In genomic region chr14:90381999-90382451, GRCh38 we compare ENCODE assay signal across 8 cellular contexts. TPM values are rescaled to one million over a fixed set of nuclear protein-coding genes. Genes with fewer than 3 reads are reported as not detected.
DNase-seq lines count a peak whose midpoint lies in the region; ATAC-seq, FAIRE-seq and TF ChIP-seq lines count a peak whose summit lies in the region.

No MANE protein-coding gene starts in this region.

- intact Hi-C loops in pancreas (cut with DNase I): no loop called here

- no peaks in the 10 kb centered on the region for H3K27me3 ChIP-seq in BE2C
- peaks cover 6% of the 10 kb centered on the region; the same call in 1 of the 2 replicates for H3K27me3 ChIP-seq in HUES6 (ENCODE audit: control insufficient read depth, insufficient read depth, low read length)
- no peaks in the 10 kb centered on the region for H3K27me3 ChIP-seq in SJCRH30
- H3K27me3 ChIP-seq in pancreas: no peaks in the 10 kb centered on the region

- H3K27ac ChIP-seq in HUES6 (ENCODE audit: low read depth, low read length) (no peak overlapping the region), SJCRH30 (peak overlapping the region; percentile 94), pancreas (peak overlapping the region; percentile 97 to 99 (median 99))

- H3K9ac ChIP-seq in HUES6 (ENCODE audit: low read length): peak overlapping the region; percentile 88

- ATAC-seq in pancreas: peak; percentile 29 to 50 (median 44)
- ATAC-seq in HG02973 (IDR thresholded peaks at IDR 0.05; ENCODE audit: unreplicated experiment): no peak
- no peak for ATAC-seq in GM19467 (IDR thresholded peaks at IDR 0.05; ENCODE audit: unreplicated experiment)

- H3K4me3 ChIP-seq in BE2C (ENCODE audit: low read depth, low read length) (peak overlapping the region; percentile 91), HUES6 (ENCODE audit: low read depth, low read length) (peak overlapping the region; percentile 84), SJCRH30 (peak overlapping the region; percentile 74), fibroblast of pulmonary artery (replicated peaks; ENCODE audit: low read depth, low read length) (peak overlapping the region; percentile 64), pancreas (peak overlapping the region; percentile 26 to 53 (median 40))

- TF ChIP-seq CTCF in BE2C (IDR thresholded peaks at IDR 0.05; ENCODE audit: low read depth, low read length): no peak
- TF ChIP-seq CTCF in fibroblast of pulmonary artery (IDR thresholded peaks at IDR 0.05; ENCODE audit: low read length, missing control alignments): no peak
- TF ChIP-seq CTCF in pancreas (IDR thresholded peaks at IDR 0.05): no peak

- DNase-seq in BE2C (peak; percentile 45), SJCRH30 (peak; percentile 7 to 36), fibroblast of pulmonary artery (ENCODE audit: low read depth) (no peak), pancreas (peak; percentile 67 to 86 (median 78)), middle frontal gyrus (ENCODE audit: extremely low spot score, low spot score) (no peak)

- no peak for FAIRE-seq in pancreas (lab: Jason Lieb, UNC)

- H3K4me1 ChIP-seq in BE2C: peaks cover 6% of the 10 kb centered on the region
- peaks cover 21% of the 10 kb centered on the region for H3K4me1 ChIP-seq in HUES6 (ENCODE audit: control insufficient read depth, insufficient read depth, low read length)
- peaks cover 7% of the 10 kb centered on the region; the same call in 1 of the 2 replicates for H3K4me1 ChIP-seq in SJCRH30
- peaks cover 0 to 19% (median 13%) of the 10 kb centered on the region in 3 donors for H3K4me1 ChIP-seq in pancreas

- 5 to 6% methylated on average over 13 of the region's 13 CpGs for WGBS in pancreas, 2 donors

- H3K9me3 ChIP-seq in BE2C (no peaks in the 10 kb centered on the region), HUES6 (ENCODE audit: control insufficient read depth, insufficient read depth, low read depth, low read length) (no peaks in the 10 kb centered on the region), SJCRH30 (replicated peaks) (no peaks in the 10 kb centered on the region), pancreas (no peaks in the 10 kb centered on the region)

- H3K36me3 ChIP-seq in BE2C (no peaks in the 10 kb centered on the region), HUES6 (ENCODE audit: control insufficient read depth, insufficient read depth, low read length) (no peaks in the 10 kb centered on the region), SJCRH30 (no peaks in the 10 kb centered on the region), pancreas (no peaks in the 10 kb centered on the region)

RNA-seq across cellular contexts. Expression of gene CALM1, which starts 14.8 kb away (rescaled TPM):
- 274 TPM for polyA plus RNA-seq in BE2C (2012; ENCODE audit: insufficient read depth, insufficient read length, low read depth)
- total RNA-seq in SJCRH30 (2014; rRNA removed; shearing (Covaris generic)): 398 and 406 TPM in 2 replicates
- total RNA-seq in pancreas: 100 to 1,000 TPM; 104 to 181 (median 141) TPM
- polyA plus RNA-seq in pancreas: 100 to 1,000 TPM; 116 to 181 TPM

RNA-seq across cellular contexts. Expression of gene NRDE2, which starts 50.3 kb away (rescaled TPM):
- 7.2 TPM for polyA plus RNA-seq in BE2C (2012; ENCODE audit: insufficient read depth, insufficient read length, low read depth)
- total RNA-seq in SJCRH30 (2014; rRNA removed; shearing (Covaris generic)): 10.2 and 11.7 TPM in 2 replicates
- 10 to 100 TPM in 1 of 6 donors, 1 to 10 TPM in 5; 7.0 to 12.7 (median 8.6) TPM for total RNA-seq in pancreas
- 10 to 100 TPM; 10.4 to 12.5 TPM for polyA plus RNA-seq in pancreas

Comparison
In these comparisons a context has a peak if more than half of its experiments do, and no peak if none do; other contexts are left out.
1. DNase-seq: peak in BE2C (single experiment), SJCRH30 (2 of 2) and pancreas (6 of 6); none in fibroblast of pulmonary artery (single experiment) and middle frontal gyrus (single experiment).
2. H3K4me3 ChIP-seq: peak in every context shown above with its lines; median percentile 91 in BE2C; 84 in HUES6; 74 in SJCRH30; 64 in fibroblast of pulmonary artery; 40 in pancreas.
3. ATAC-seq: peak in pancreas (4 of 4); none in HG02973 (single experiment) and GM19467 (single experiment).